10 cellular contexts compared by ENCODE assay signal in genomic region chr11:6693342-6694228, GRCh38. TPM values are rescaled to one million over a fixed set of nuclear protein-coding genes. Genes with fewer than 3 reads are reported as not detected.
DNase-seq lines count a peak whose midpoint lies in the region; FAIRE-seq and TF ChIP-seq lines count a peak whose summit lies in the region.
"Had no signal": no experiment of that assay in that cellular context is flagged by ENCODE, and none has a peak within 500 bp of the region (broad histone marks: within the 10 kb centered on the region; RNA-seq: fewer than 3 reads in every experiment).

No MANE protein-coding gene starts in this region.

- no peaks in the 10 kb centered on the region for H3K27me3 ChIP-seq in suprapubic skin
- H3K27me3 ChIP-seq: tibial artery had no signal

- H3K9me3 Mint-ChIP-seq in activated naive CD4-positive, alpha-beta T cell treated with anti-CD3 and anti-CD28 coated beads, Interleukin-2, amount 10 ng/mL, durations not matched to agents 7 days and 5 days: no peaks in the 10 kb centered on the region

- CTCF ChIA-PET in activated naive CD4-positive, alpha-beta T cell treated with anti-CD3 and anti-CD28 coated beads, Interleukin-2, amount 10 ng/mL, durations not matched to agents 7 days and 5 days (lab: Charles Lee): interaction anchor here (1.1 to 1.3 kb wide), 4 partner anchors 12 to 89 kb away, joined by 3 to 4 read pairs (median 4); no protein-coding TSS in a partner anchor

- no peaks in the 10 kb centered on the region for H3K27me3 Mint-ChIP-seq in activated naive CD4-positive, alpha-beta T cell treated with anti-CD3 and anti-CD28 coated beads, Interleukin-2, amount 10 ng/mL, durations not matched to agents 7 days and 5 days

- peak overlapping the region; percentile 34 for H3K27ac ChIP-seq in suprapubic skin
- H3K27ac ChIP-seq: 22Rv1 had no signal

- no peak for TF ChIP-seq POLR2A in suprapubic skin (IDR thresholded peaks at IDR 0.05)

- no peak for FAIRE-seq in D721Med (lab: Jason Lieb, UNC)

- peaks cover 13% of the 10 kb centered on the region for H3K36me3 Mint-ChIP-seq in activated naive CD4-positive, alpha-beta T cell treated with anti-CD3 and anti-CD28 coated beads, Interleukin-2, amount 10 ng/mL, durations not matched to agents 7 days and 5 days

- no peak overlapping the region for H3K4me3 Mint-ChIP-seq in activated naive CD4-positive, alpha-beta T cell treated with anti-CD3 and anti-CD28 coated beads, Interleukin-2, amount 10 ng/mL, durations not matched to agents 7 days and 5 days

- peaks cover 30% of the 10 kb centered on the region for H3K4me1 Mint-ChIP-seq in activated naive CD4-positive, alpha-beta T cell treated with anti-CD3 and anti-CD28 coated beads, Interleukin-2, amount 10 ng/mL, durations not matched to agents 7 days and 5 days

- no peaks in the 10 kb centered on the region for H3K36me3 ChIP-seq in suprapubic skin
- H3K36me3 ChIP-seq: tibial artery had no signal

- H3K4me3 ChIP-seq in suprapubic skin: no peak overlapping the region
- H3K4me3 ChIP-seq: tibial artery had no signal

- 85% methylated on average over 1 of the region's 1 CpG for WGBS in suprapubic skin

- no peaks in the 10 kb centered on the region for H3K9me3 ChIP-seq in suprapubic skin
- H3K9me3 ChIP-seq: tibial artery had no signal

- DNase-seq in NK-92 treated with Interleukin-12 subunit alpha and Interleukin-12 subunit beta, amount 100 ng/mL, for 24 hours (lab: John Stamatoyannopoulos, UW): peak; percentile 6
- DNase-seq in NK-92 (lab: John Stamatoyannopoulos, UW; ENCODE audit: unreplicated experiment): no peak
- DNase-seq in activated naive CD4-positive, alpha-beta T cell treated with anti-CD3 and anti-CD28 coated beads, Interleukin-2, amount 10 ng/mL, durations not matched to agents 7 days and 5 days: peak; percentile 62
- peak; percentile 47 for DNase-seq in kidney glomerular epithelial cell (lab: John Stamatoyannopoulos, UW)
- peak in 1 of 2 donors; percentile 71 for DNase-seq in suprapubic skin (ENCODE audit: low spot score in 2 of 2)
- no peak for DNase-seq in NCI-H1417 (lab: John Stamatoyannopoulos, UW)
- DNase-seq in germinal center (ENCODE audit: low spot score): no peak
- DNase-seq in D721Med (ENCODE audit: insufficient read length, low spot score): no peak

- peaks cover 27% of the 10 kb centered on the region for H3K4me1 ChIP-seq in suprapubic skin

- no peak for TF ChIP-seq EP300 in suprapubic skin (IDR thresholded peaks at IDR 0.05)

- peak overlapping the region; percentile 72 for H3K27ac Mint-ChIP-seq in activated naive CD4-positive, alpha-beta T cell treated with anti-CD3 and anti-CD28 coated beads, Interleukin-2, amount 10 ng/mL, durations not matched to agents 7 days and 5 days

- no peak for TF ChIP-seq CTCF in suprapubic skin (IDR thresholded peaks at IDR 0.05)
- no peak for TF ChIP-seq CTCF in D721Med (IDR thresholded peaks at IDR 0.05; ENCODE audit: insufficient read depth, missing control alignments)

RNA-seq across cellular contexts. Expression of gene MRPL17, which starts 10.4 kb away (rescaled TPM):
- 10 to 100 TPM; 17.1 to 35.2 (median 26.4) TPM for total RNA-seq in suprapubic skin

RNA-seq across cellular contexts. Expression of gene DCHS1, which starts 38.0 kb away (rescaled TPM):
- 1 to 10 TPM; 3.9 to 9.0 (median 6.4) TPM for total RNA-seq in suprapubic skin

Comparison
In these comparisons a context has a peak if more than half of its experiments do, and no peak if none do; other contexts are left out.
1. DNase-seq: peak in NK-92 treated with Interleukin-12 subunit alpha and Interleukin-12 subunit beta, amount 100 ng/mL, for 24 hours (single experiment), activated naive CD4-positive, alpha-beta T cell treated with anti-CD3 and anti-CD28 coated beads, Interleukin-2, amount 10 ng/mL, durations not matched to agents 7 days and 5 days (single experiment) and kidney glomerular epithelial cell (single experiment); none in NK-92 (single experiment), NCI-H1417 (0 of 3), germinal center (single experiment) and D721Med (single experiment).